Comparison of ENCODE assay signal across 8 cellular contexts in genomic region chrX:69615779-69616519, GRCh38. TPM values are rescaled to one million over a fixed set of nuclear protein-coding genes. Genes with fewer than 3 reads are reported as not detected.
A peak's percentile ranks its signal among the peaks of the same experiment; 100 is the strongest.
DNase-seq lines count a peak whose midpoint lies in the region; ATAC-seq lines count a peak whose summit lies in the region.

Gene EDA, plus strand, starts transcription at chrX:69616113.

- no peaks in the 10 kb centered on the region for H3K36me3 ChIP-seq in H7 (replicated peaks; ENCODE audit: control insufficient read depth, insufficient read depth, low read length)

- peak; percentile 92 for DNase-seq in D341Med (ENCODE audit: low spot score)
- peak; percentile 91 for DNase-seq in H7
- peak; percentile 87 for DNase-seq in NCI-H2196 (lab: John Stamatoyannopoulos, UW; ENCODE audit: unreplicated experiment)
- peak; percentile 48 to 49 for DNase-seq in activated CD4-positive, alpha-beta T cell treated with anti-CD3 and anti-CD28 coated beads, Interleukin-2, amount 50 U/mL, for 24 hours (ENCODE audit: low read depth in 1 of 2, low spot score in 1 of 2)
- DNase-seq in dermis blood vessel endothelial cell, result peak; percentile 73
- peak; percentile 81 to 83 for DNase-seq in left colon
- DNase-seq in stimulated activated CD4-positive, alpha-beta T cell treated with anti-CD3 and anti-CD28 coated beads, Interleukin-15, amount 100 ng/mL, for 1 hour (ENCODE audit: low read depth in 1 of 2, low spot score in 1 of 2), result peak; percentile 46 to 60
- DNase-seq in NCI-H187 treated with DMSO at 0.1 percent for 48 hours (lab: John Stamatoyannopoulos, UW), result no peak

- peak within 1 kb of the TSS; percentile 59 for H3K4me3 ChIP-seq in H7 (ENCODE audit: insufficient read depth, low read depth, low read length)

- H3K27me3 ChIP-seq in H7 (ENCODE audit: control insufficient read depth, insufficient read depth, low read length), result peaks cover 14% of the 10 kb centered on the region

- intact Hi-C loops in left colon (cut with DNase I, micrococcal nuclease), result loop anchor here in 1 of 2 donors (5.0 kb wide), 1 partner anchor 79 kb away; no protein-coding TSS in a partner anchor

- peak; percentile 98 for ATAC-seq in left colon

RNA-seq across cellular contexts. Expression of gene EDA, which starts in this region (rescaled TPM):
- total RNA-seq in H7 (2014; rRNA removed; shearing (Covaris generic)), result 8.1 and 8.6 TPM in 2 replicates
- total RNA-seq in dermis blood vessel endothelial cell, result 1.3 and 3.1 TPM in 2 replicates
- total RNA-seq in left colon, result 1 to 10 TPM; 2.3 TPM
